ENCODE assay signal across 10 cellular contexts in the genomic region with DNA sequence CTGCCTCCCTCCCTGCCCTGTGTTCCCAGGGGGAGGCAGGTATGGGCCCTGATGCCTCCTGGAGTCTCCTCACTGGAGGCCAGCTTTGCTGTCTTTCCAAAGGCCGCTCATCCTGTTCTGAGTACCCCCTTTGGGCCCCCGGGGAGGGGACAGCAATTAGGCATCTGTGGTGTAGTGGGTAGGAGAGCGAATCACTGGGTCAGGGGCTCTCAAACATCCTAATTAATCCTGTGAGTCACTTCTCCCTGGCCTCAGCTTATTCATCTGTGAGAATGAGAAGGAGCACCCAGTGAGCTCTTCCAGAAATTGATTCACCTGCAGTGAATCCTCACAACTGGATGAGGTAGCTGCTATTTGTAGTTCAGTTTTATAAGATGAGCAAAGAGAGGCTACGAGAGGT. TPM values are rescaled to one million over a fixed set of nuclear protein-coding genes. Genes with fewer than 3 reads are reported as not detected.
DNase-seq lines count a peak whose midpoint lies in the region; ATAC-seq and TF ChIP-seq lines count a peak whose summit lies in the region.
"Had no signal": no experiment of that assay in that cellular context is flagged by ENCODE, and none has a peak within 500 bp of the region (broad histone marks: within the 10 kb centered on the region; RNA-seq: fewer than 3 reads in every experiment).

No MANE protein-coding gene starts in this region.

- no peak overlapping the region for H2BK5ac ChIP-seq in trophoblast cell (ENCODE audit: low read depth, low read length, poor library complexity)

- H3K4ac ChIP-seq in trophoblast cell (ENCODE audit: low read depth, low read length): no peak overlapping the region

- H4K8ac ChIP-seq in trophoblast cell (ENCODE audit: low read depth, low read length): no peak overlapping the region

- peak overlapping the region; percentile 80 for H3K4me3 Mint-ChIP-seq in activated T-cell treated with anti-CD3 and anti-CD28 coated beads, Interleukin-2, amount 50 U/mL, for 4 hours
- H3K4me3 Mint-ChIP-seq in T-cell: peak overlapping the region; percentile 46 to 83 (median 53)
- peak overlapping the region; percentile 80 to 82 for H3K4me3 Mint-ChIP-seq in stimulated activated naive CD8-positive, alpha-beta T cell treated with anti-CD3 and anti-CD28 coated beads, Interleukin-15, amount 100 ng/mL, for 72 hours

- peak; percentile 5 to 12 for ATAC-seq in activated T-cell treated with anti-CD3 and anti-CD28 coated beads, Interleukin-2, amount 50 U/mL, for 4 hours
- no peak for ATAC-seq in T-cell (replicated peaks in 1 of 4)
- ATAC-seq in stimulated activated naive CD8-positive, alpha-beta T cell treated with anti-CD3 and anti-CD28 coated beads, Interleukin-15, amount 100 ng/mL, for 72 hours: no peak

- H3K9me3 Mint-ChIP-seq in activated T-cell treated with anti-CD3 and anti-CD28 coated beads, Interleukin-2, amount 50 U/mL, for 4 hours: no peaks in the 10 kb centered on the region
- no peaks in the 10 kb centered on the region for H3K9me3 Mint-ChIP-seq in T-cell
- no peaks in the 10 kb centered on the region for H3K9me3 Mint-ChIP-seq in stimulated activated naive CD8-positive, alpha-beta T cell treated with anti-CD3 and anti-CD28 coated beads, Interleukin-15, amount 100 ng/mL, for 72 hours

- no peak overlapping the region for H3K23ac ChIP-seq in trophoblast cell (ENCODE audit: low read length)

- no peak for TF ChIP-seq CTCF in fibroblast of mammary gland (conservative IDR thresholded peaks at IDR 0.05; ENCODE audit: control insufficient read depth, insufficient read depth, low read depth, low read length)
- no peak for TF ChIP-seq CTCF in Peyer's patch (IDR thresholded peaks at IDR 0.05)

- peaks cover 13 to 18% of the 10 kb centered on the region in 2 experiments for H3K4me1 ChIP-seq in trophoblast cell (ENCODE audit: control insufficient read depth in 1 of 2, insufficient read depth in 2 of 2, low read length in 2 of 2)
- peaks cover 0 to 43% (median 5%) of the 10 kb centered on the region in 4 donors for H3K4me1 ChIP-seq in Peyer's patch

- no peak overlapping the region for H3K18ac ChIP-seq in trophoblast cell (ENCODE audit: low read length)

- H3K79me1 ChIP-seq in trophoblast cell (ENCODE audit: low read length): no peaks in the 10 kb centered on the region

- peaks cover 84% of the 10 kb centered on the region for H3K4me1 Mint-ChIP-seq in activated T-cell treated with anti-CD3 and anti-CD28 coated beads, Interleukin-2, amount 50 U/mL, for 4 hours (ENCODE audit: low read depth)
- H3K4me1 Mint-ChIP-seq in T-cell: peaks cover 73 to 85% (median 81%) of the 10 kb centered on the region in 3 donors
- peaks cover 94% of the 10 kb centered on the region for H3K4me1 Mint-ChIP-seq in stimulated activated naive CD8-positive, alpha-beta T cell treated with anti-CD3 and anti-CD28 coated beads, Interleukin-15, amount 100 ng/mL, for 72 hours

- H3K9ac ChIP-seq in trophoblast cell (ENCODE audit: low read length): no peak overlapping the region

- H3K9me3 ChIP-seq in trophoblast cell (ENCODE audit: insufficient read depth, low read depth, low read length) (no peaks in the 10 kb centered on the region), Peyer's patch (no peaks in the 10 kb centered on the region)
- H3K9me3 ChIP-seq: sigmoid colon had no signal

- H4K12ac ChIP-seq in trophoblast cell (ENCODE audit: low read depth, low read length): no peak overlapping the region

- H3K4me3 ChIP-seq in fibroblast of mammary gland (ENCODE audit: control insufficient read depth, low read depth, low read length) (no peak overlapping the region), trophoblast cell (ENCODE audit: low read depth, low read length) (no peak overlapping the region), Peyer's patch (no peak overlapping the region)
- H3K4me3 ChIP-seq: sigmoid colon had no signal

- no peak for TF ChIP-seq POLR2A in Peyer's patch (IDR thresholded peaks at IDR 0.05)

- H3K79me2 ChIP-seq in trophoblast cell (ENCODE audit: control insufficient read depth, insufficient read depth, low read length, poor library complexity): peaks cover 6% of the 10 kb centered on the region

- H3K27ac ChIP-seq in trophoblast cell (ENCODE audit: low read depth, low read length): no peak overlapping the region
- no peak overlapping the region for H3K27ac ChIP-seq in Peyer's patch

- H2AFZ ChIP-seq in trophoblast cell (ENCODE audit: insufficient read depth, low read length, poor library complexity): no peak overlapping the region

- DNase-seq in activated T-cell treated with anti-CD3 and anti-CD28 coated beads, Interleukin-2, amount 50 U/mL, for 4 hours: no peak
- DNase-seq in activated T-cell treated with anti-CD3 and anti-CD28 coated beads for 4 hours (no peak), T-cell (no peak), fibroblast of mammary gland (ENCODE audit: low read depth) (peak; percentile 36), trophoblast cell (no peak), Peyer's patch (no peak), HEK293T (ENCODE audit: extremely low spot score) (no peak)
- DNase-seq in stimulated activated naive CD8-positive, alpha-beta T cell treated with anti-CD3 and anti-CD28 coated beads, Interleukin-15, amount 100 ng/mL, for 72 hours: no peak
- DNase-seq: AML-193, sigmoid colon had no signal

- H2AK5ac ChIP-seq in trophoblast cell (ENCODE audit: low read length): no peak overlapping the region

- no peak overlapping the region for H3K14ac ChIP-seq in trophoblast cell (ENCODE audit: low read length)

- POLR2A ChIA-PET in T-cell (lab: Charles Lee) (interaction anchor here (0.6 to 1.2 kb wide), 4 partner anchors 12 to 40 kb away, joined by 3 to 4 read pairs (median 3); no protein-coding TSS in a partner anchor), HEK293T (lab: Yijun Ruan, JAX) (interaction anchor here (1.0 to 2.3 kb wide), 2 partner anchors 14 to 119 kb away, joined by 5 to 7 read pairs; no protein-coding TSS in a partner anchor)

- H3K36me3 ChIP-seq in trophoblast cell (ENCODE audit: control insufficient read depth in 1 of 2, insufficient read depth in 2 of 2, low read length in 2 of 2) (peaks cover 4 to 7% of the 10 kb centered on the region in 2 experiments), Peyer's patch (no peaks in the 10 kb centered on the region)
- H3K36me3 ChIP-seq: sigmoid colon had no signal

- WGBS in trophoblast cell (ENCODE audit: extremely low coverage, insufficient coverage, insufficient read length): no CpG with 5 or more reads among the region's 4 CpGs

- CTCF ChIA-PET in T-cell (lab: Charles Lee) (interaction anchor here (0.6 to 1.2 kb wide), 4 partner anchors 13 to 150 kb away, joined by 4 read pairs; no protein-coding TSS in a partner anchor), HEK293T (lab: Yijun Ruan, JAX) (interaction anchor here (1.0 to 1.3 kb wide), 2 partner anchors 13 to 150 kb away, joined by 3 to 5 read pairs; no protein-coding TSS in a partner anchor)

- no peaks in the 10 kb centered on the region for H3K27me3 Mint-ChIP-seq in activated T-cell treated with anti-CD3 and anti-CD28 coated beads, Interleukin-2, amount 50 U/mL, for 4 hours (ENCODE audit: low read depth)
- H3K27me3 Mint-ChIP-seq in T-cell: no peaks in the 10 kb centered on the region
- H3K27me3 Mint-ChIP-seq in stimulated activated naive CD8-positive, alpha-beta T cell treated with anti-CD3 and anti-CD28 coated beads, Interleukin-15, amount 100 ng/mL, for 72 hours: no peaks in the 10 kb centered on the region

- no peak overlapping the region for H3K4me2 ChIP-seq in trophoblast cell (ENCODE audit: low read length)

- H2BK120ac ChIP-seq in trophoblast cell (ENCODE audit: insufficient read depth, low read length, poor library complexity): no peak overlapping the region

- no peaks in the 10 kb centered on the region for H3K27me3 ChIP-seq in trophoblast cell (ENCODE audit: insufficient read depth, low read length)
- H3K27me3 ChIP-seq in Peyer's patch: no peaks in the 10 kb centered on the region
- H3K27me3 ChIP-seq: sigmoid colon had no signal

- H3K27ac Mint-ChIP-seq in T-cell: peak overlapping the region; percentile 44 to 64
- peak overlapping the region in 1 of 2 donors; percentile 5 for H3K27ac Mint-ChIP-seq in stimulated activated naive CD8-positive, alpha-beta T cell treated with anti-CD3 and anti-CD28 coated beads, Interleukin-15, amount 100 ng/mL, for 72 hours

- no peak overlapping the region for H2BK12ac ChIP-seq in trophoblast cell (ENCODE audit: low read length)

- no peak overlapping the region for H4K91ac ChIP-seq in trophoblast cell (ENCODE audit: low read depth, low read length)

- H3K36me3 Mint-ChIP-seq in activated T-cell treated with anti-CD3 and anti-CD28 coated beads, Interleukin-2, amount 50 U/mL, for 4 hours (ENCODE audit: insufficient read depth): peaks cover 10% of the 10 kb centered on the region
- H3K36me3 Mint-ChIP-seq in T-cell: peaks cover 3% of the 10 kb centered on the region

TF ChIP-seq in HEK293T, 16 proteins besides CTCF, POLR2A, EP300 and RAD21:
- TF ChIP-seq NFRKB (IDR thresholded peaks at IDR 0.05) (no peak), FOXA1 (IDR thresholded peaks at IDR 0.05) (no peak), SP1 (IDR thresholded peaks at IDR 0.05) (no peak), TARDBP (IDR thresholded peaks at IDR 0.05) (no peak), ARNT (IDR thresholded peaks at IDR 0.05) (no peak), FOXK2 (IDR thresholded peaks at IDR 0.05) (no peak), ZNF384 (IDR thresholded peaks at IDR 0.05) (no peak), SUZ12 (IDR thresholded peaks at IDR 0.05) (no peak), HDGF (IDR thresholded peaks at IDR 0.05; ENCODE audit: borderline replicate concordance) (no peak), CTBP1 (IDR thresholded peaks at IDR 0.05; ENCODE audit: borderline replicate concordance) (no peak), ELF4 (IDR thresholded peaks at IDR 0.05) (no peak), FOXM1 (IDR thresholded peaks at IDR 0.05; ENCODE audit: borderline replicate concordance) (no peak)
- TF ChIP-seq, protein P1, sequence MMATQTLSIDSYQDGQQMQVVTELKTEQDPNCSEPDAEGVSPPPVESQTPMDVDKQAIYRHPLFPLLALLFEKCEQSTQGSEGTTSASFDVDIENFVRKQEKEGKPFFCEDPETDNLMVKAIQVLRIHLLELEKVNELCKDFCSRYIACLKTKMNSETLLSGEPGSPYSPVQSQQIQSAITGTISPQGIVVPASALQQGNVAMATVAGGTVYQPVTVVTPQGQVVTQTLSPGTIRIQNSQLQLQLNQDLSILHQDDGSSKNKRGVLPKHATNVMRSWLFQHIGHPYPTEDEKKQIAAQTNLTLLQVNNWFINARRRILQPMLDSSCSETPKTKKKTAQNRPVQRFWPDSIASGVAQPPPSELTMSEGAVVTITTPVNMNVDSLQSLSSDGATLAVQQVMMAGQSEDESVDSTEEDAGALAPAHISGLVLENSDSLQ (IDR thresholded peaks at IDR 0.05): no peak

RNA-seq across cellular contexts. Expression of a gene that starts 16.4 kb away (rescaled TPM):
- total RNA-seq in activated T-cell treated with anti-CD3 and anti-CD28 coated beads, Interleukin-2, amount 50 U/mL, for 4 hours: 10 to 100 TPM; 30.8 to 34.0 (median 31.7) TPM
- 10 to 100 TPM; 22.5 to 32.2 (median 26.8) TPM for total RNA-seq in T-cell
- 11.2 and 11.7 TPM in 2 replicates for polyA plus RNA-seq in trophoblast cell (2013)
- total RNA-seq in Peyer's patch: 10 to 100 TPM; 18.2 to 38.7 (median 27.0) TPM

Comparison
In these comparisons a context has a peak if more than half of its experiments do, and no peak if none do; other contexts are left out.
1. ATAC-seq: peak in activated T-cell treated with anti-CD3 and anti-CD28 coated beads, Interleukin-2, amount 50 U/mL, for 4 hours (2 of 2); none in T-cell (0 of 4) and stimulated activated naive CD8-positive, alpha-beta T cell treated with anti-CD3 and anti-CD28 coated beads, Interleukin-15, amount 100 ng/mL, for 72 hours (single experiment).
2. Peak in every context shown above with its lines, with median percentiles within 50 percentile points of each other: H3K4me3 Mint-ChIP-seq.